Comparison of ENCODE assay signal across 11 cellular contexts in the genomic region with DNA sequence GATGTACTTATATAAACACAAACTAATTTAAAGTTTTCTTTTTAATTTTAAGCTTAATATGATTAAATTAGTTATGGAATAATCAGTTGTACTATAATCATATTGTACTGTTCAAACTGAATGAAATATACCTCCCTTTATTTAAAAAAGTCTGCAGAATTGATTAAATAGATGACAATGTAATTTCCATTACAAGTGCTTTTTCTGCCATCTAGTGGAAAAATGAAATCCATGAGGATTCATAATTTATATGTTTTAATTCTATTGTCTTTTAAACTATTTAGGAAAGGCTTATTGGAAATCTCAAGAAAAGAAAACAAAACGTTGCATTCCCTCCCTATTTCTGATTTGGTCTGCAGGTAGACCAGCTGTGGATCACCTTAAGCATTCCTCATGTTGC. TPM values are rescaled to one million over a fixed set of nuclear protein-coding genes. Genes with fewer than 3 reads are reported as not detected.
DNase-seq lines count a peak whose midpoint lies in the region; ATAC-seq and TF ChIP-seq lines count a peak whose summit lies in the region.
"Had no signal": no experiment of that assay in that cellular context is flagged by ENCODE, and none has a peak within 500 bp of the region (broad histone marks: within the 10 kb centered on the region; RNA-seq: fewer than 3 reads in every experiment).

No MANE protein-coding gene starts in this region.

- DNase-seq in BE2C (no peak), Karpas-422 (peak; percentile 48), astrocyte of the cerebellum (ENCODE audit: low read depth) (peak; percentile 26), kidney epithelial cell (ENCODE audit: low read depth) (no peak), UCSD-AML1 (lab: John Stamatoyannopoulos, UW; ENCODE audit: unreplicated experiment) (no peak), OCI-M2 (lab: John Stamatoyannopoulos, UW; ENCODE audit: unreplicated experiment) (no peak)
- DNase-seq in stimulated activated naive B cell treated with anti-CD40 and anti-IgM and Interleukin-4, amounts not matched to agents 10 μg/mL and 1 μg/mL and 100 μg/mL, for 72 hours = no peak
- DNase-seq: activated T-cell treated with anti-CD3 and anti-CD28 coated beads, Interleukin-2, amount 50 U/mL, for 48 hours; SIG-M5 had no signal

- no peak overlapping the region for H3K27ac ChIP-seq in Karpas-422 (ENCODE audit: low read length)

- TF ChIP-seq CTCF in BE2C (IDR thresholded peaks at IDR 0.05; ENCODE audit: low read depth, low read length) = peak; percentile 28
- TF ChIP-seq CTCF in astrocyte of the cerebellum (IDR thresholded peaks at IDR 0.05; ENCODE audit: low read depth, low read length, missing control alignments) = no peak
- TF ChIP-seq CTCF in kidney epithelial cell (IDR thresholded peaks at IDR 0.05; ENCODE audit: insufficient read depth, low read length, poor library complexity, severe bottlenecking) = peak; percentile 22

- no peak overlapping the region for H2AFZ ChIP-seq in Karpas-422 (ENCODE audit: low read length)

- H3K36me3 Mint-ChIP-seq in stimulated activated naive B cell treated with anti-CD40 and anti-IgM and Interleukin-4, amounts not matched to agents 10 μg/mL and 1 μg/mL and 100 μg/mL, for 72 hours = no peaks in the 10 kb centered on the region

- peaks cover 5 to 8% of the 10 kb centered on the region in 2 donors for H3K27me3 Mint-ChIP-seq in stimulated activated naive B cell treated with anti-CD40 and anti-IgM and Interleukin-4, amounts not matched to agents 10 μg/mL and 1 μg/mL and 100 μg/mL, for 72 hours

- no peaks in the 10 kb centered on the region for H3K9me2 ChIP-seq in Karpas-422 (replicated peaks; ENCODE audit: insufficient read depth, low read length)

- no peaks in the 10 kb centered on the region for H3K4me1 ChIP-seq in BE2C
- H3K4me1 ChIP-seq in Karpas-422 (ENCODE audit: low read length) = no peaks in the 10 kb centered on the region

- no peaks in the 10 kb centered on the region for H3K9me3 ChIP-seq in BE2C
- no peaks in the 10 kb centered on the region for H3K9me3 ChIP-seq in Karpas-422 (ENCODE audit: low read length)

- in situ Hi-C loops in astrocyte of the cerebellum (cut with HindIII; ENCODE audit: low sequenced_read_pairs) = loop anchor here (25.0 kb wide), 1 partner anchor 1734 kb away; no protein-coding TSS in a partner anchor

- H4K20me1 ChIP-seq in Karpas-422 (ENCODE audit: insufficient read depth, low read depth, low read length) = 0 out of 2 replicates have a peak, but pooled peaks cover under 1% of the 10 kb centered on the region

- no peak overlapping the region for H3K27ac Mint-ChIP-seq in stimulated activated naive B cell treated with anti-CD40 and anti-IgM and Interleukin-4, amounts not matched to agents 10 μg/mL and 1 μg/mL and 100 μg/mL, for 72 hours

- peaks cover 0 to 4% of the 10 kb centered on the region in 2 donors for H3K9me3 Mint-ChIP-seq in stimulated activated naive B cell treated with anti-CD40 and anti-IgM and Interleukin-4, amounts not matched to agents 10 μg/mL and 1 μg/mL and 100 μg/mL, for 72 hours

- no peak overlapping the region for H3K4me3 Mint-ChIP-seq in stimulated activated naive B cell treated with anti-CD40 and anti-IgM and Interleukin-4, amounts not matched to agents 10 μg/mL and 1 μg/mL and 100 μg/mL, for 72 hours

- peaks cover 0 to 7% of the 10 kb centered on the region in 2 donors for H3K4me1 Mint-ChIP-seq in stimulated activated naive B cell treated with anti-CD40 and anti-IgM and Interleukin-4, amounts not matched to agents 10 μg/mL and 1 μg/mL and 100 μg/mL, for 72 hours

- H3K36me3 ChIP-seq in BE2C (no peaks in the 10 kb centered on the region), Karpas-422 (ENCODE audit: insufficient read depth, low read length) (no peaks in the 10 kb centered on the region), kidney epithelial cell (ENCODE audit: control insufficient read depth, insufficient read depth, low read length) (no peaks in the 10 kb centered on the region)

- ATAC-seq in GM18858 (IDR thresholded peaks at IDR 0.05; ENCODE audit: unreplicated experiment) = no peak
- ATAC-seq in stimulated activated naive B cell treated with anti-CD40 and anti-IgM and Interleukin-4, amounts not matched to agents 10 μg/mL and 1 μg/mL and 100 μg/mL, for 72 hours (replicated peaks) = no peak
- ATAC-seq: esophagus mucosa had no signal

- no peak overlapping the region for H3K4me2 ChIP-seq in Karpas-422 (ENCODE audit: low read depth, low read length, poor library complexity, severe bottlenecking)

- H3K79me2 ChIP-seq in Karpas-422 (ENCODE audit: low read length) = no peaks in the 10 kb centered on the region

- H3K27me3 ChIP-seq in BE2C (no peaks in the 10 kb centered on the region), Karpas-422 (ENCODE audit: low read length) (no peaks in the 10 kb centered on the region), kidney epithelial cell (ENCODE audit: control insufficient read depth, insufficient read depth, low read length) (no peaks in the 10 kb centered on the region)

- no peak overlapping the region for H3K4me3 ChIP-seq in BE2C (ENCODE audit: low read depth, low read length)
- H3K4me3 ChIP-seq in Karpas-422 (ENCODE audit: low read length) = no peak overlapping the region
- no peak overlapping the region for H3K4me3 ChIP-seq in astrocyte of the cerebellum (ENCODE audit: low read depth, low read length)
- no peak overlapping the region for H3K4me3 ChIP-seq in kidney epithelial cell (ENCODE audit: low read depth, low read length)

- H3K9ac ChIP-seq in Karpas-422 (ENCODE audit: low read length) = no peak overlapping the region

RNA-seq across cellular contexts. Expression of gene MZT1, which starts 30.8 kb away (rescaled TPM):
- 18.0 TPM for polyA plus RNA-seq in BE2C (2012; ENCODE audit: insufficient read depth, insufficient read length, low read depth)
- 12.8 and 67.4 TPM in 2 replicates for total RNA-seq in Karpas-422 (2014; rRNA removed; shearing (Covaris generic); ENCODE audit: low replicate concordance)
- total RNA-seq in kidney epithelial cell = 12.7 and 18.0 TPM in 2 replicates

RNA-seq across cellular contexts. Expression of gene BORA, which starts 31.1 kb away (rescaled TPM):
- polyA plus RNA-seq in BE2C (2012; ENCODE audit: insufficient read depth, insufficient read length, low read depth) = 4.2 TPM
- 15.8 and 42.3 TPM in 2 replicates for total RNA-seq in Karpas-422 (2014; rRNA removed; shearing (Covaris generic); ENCODE audit: low replicate concordance)
- 4.4 and 12.3 TPM in 2 replicates for total RNA-seq in kidney epithelial cell

Comparison
In these comparisons a context has a peak if more than half of its experiments do, and no peak if none do; other contexts are left out.
1. DNase-seq: peak in Karpas-422 (single experiment) and astrocyte of the cerebellum (single experiment); none in BE2C (single experiment), kidney epithelial cell (single experiment), stimulated activated naive B cell treated with anti-CD40 and anti-IgM and Interleukin-4, amounts not matched to agents 10 μg/mL and 1 μg/mL and 100 μg/mL, for 72 hours (single experiment), UCSD-AML1 (single experiment) and OCI-M2 (single experiment).